29 cellular contexts compared by ENCODE assay signal in genomic region chr1:225888289-225888897, GRCh38. TPM values are rescaled to one million over a fixed set of nuclear protein-coding genes. Genes with fewer than 3 reads are reported as not detected.
A peak's percentile ranks its signal among the peaks of the same experiment; 100 is the strongest.
DNase-seq lines count a peak whose midpoint lies in the region; ATAC-seq and TF ChIP-seq lines count a peak whose summit lies in the region.
"Had no signal": no experiment of that assay in that cellular context is flagged by ENCODE, and none has a peak within 500 bp of the region (broad histone marks: within the 10 kb centered on the region; RNA-seq: fewer than 3 reads in every experiment).

No MANE protein-coding gene starts in this region.

- H3K27me3 ChIP-seq in colonic mucosa (no peaks in the 10 kb centered on the region), mucosa of rectum (ENCODE audit: control insufficient read depth in 2 of 2, insufficient read depth in 2 of 2, low read length in 2 of 2) (no peaks in the 10 kb centered on the region)
- H3K27me3 ChIP-seq: heart right ventricle, right atrium auricular region, stomach had no signal

- DNase-seq in Right ventricle myocardium superior = peak; percentile 29
- no peak for DNase-seq in left ventricle myocardium superior
- no peak for DNase-seq in colonic mucosa
- no peak for DNase-seq in A172 (ENCODE audit: low spot score)
- DNase-seq in stimulated activated CD4-positive, alpha-beta T cell treated with anti-CD3 and anti-CD28 coated beads, Interleukin-2, amount 100 ng/mL, for 24 hours = no peak
- no peak for DNase-seq in T-cell
- DNase-seq in NCI-H748 treated with DMSO at 0.1 percent for 48 hours (lab: John Stamatoyannopoulos, UW) = no peak
- DNase-seq: activated naive CD4-positive, alpha-beta T cell treated with anti-CD3 and anti-CD28 coated beads for 36 hours; activated T-cell treated with anti-CD3 and anti-CD28 coated beads, Interleukin-2, amount 50 U/mL, for 48 hours; anterior cingulate cortex; caudate nucleus; heart right ventricle; immature natural killer cell; Karpas-422; MV-4-11; NCI-H187; NCI-H526 treated with DMSO at 0.1 percent for 48 hours; occipital lobe; spleen; stimulated activated CD4-positive, alpha-beta T cell treated with anti-CD3 and anti-CD28 coated beads, Interleukin-4, amount 100 ng/mL, for 24 hours; stomach had no signal

- CTCF ChIA-PET in T-cell (lab: Charles Lee) = no interaction called here

- H3K9ac ChIP-seq in colonic mucosa (ENCODE audit: low read depth in 2 of 2, low read length in 2 of 2) (peak overlapping the region; percentile 68 to 93), mucosa of rectum (ENCODE audit: low read depth in 1 of 2, low read length in 2 of 2) (peak overlapping the region; percentile 61 to 94)

- H3K36me3 ChIP-seq in colonic mucosa = no peaks in the 10 kb centered on the region
- H3K36me3 ChIP-seq in mucosa of rectum (ENCODE audit: control insufficient read depth in 2 of 2, insufficient read depth in 2 of 2, low read length in 2 of 2) = peaks cover 0 to 2% of the 10 kb centered on the region in 2 donors
- H3K36me3 ChIP-seq: heart right ventricle, right atrium auricular region, spleen, stomach, tibial nerve had no signal

- peak overlapping the region in 1 of 3 donors; percentile 36 for H3K4me3 Mint-ChIP-seq in T-cell
- H3K4me3 Mint-ChIP-seq: activated naive CD4-positive, alpha-beta T cell treated with anti-CD3 and anti-CD28 coated beads for 36 hours; immature natural killer cell had no signal

- H3K27me3 Mint-ChIP-seq in T-cell = no peaks in the 10 kb centered on the region

- H3K4me3 ChIP-seq in colonic mucosa (peak overlapping the region; percentile 30), mucosa of rectum (ENCODE audit: low read length in 2 of 2) (peak overlapping the region; percentile 71 to 74)
- H3K4me3 ChIP-seq: heart right ventricle, right atrium auricular region, spleen, stomach, tibial nerve had no signal

- no peaks in the 10 kb centered on the region for H3K9me3 Mint-ChIP-seq in T-cell
- H3K9me3 Mint-ChIP-seq: activated naive CD4-positive, alpha-beta T cell treated with anti-CD3 and anti-CD28 coated beads for 36 hours; immature natural killer cell had no signal

- intact Hi-C loops in Right ventricle myocardium superior (cut with DNase I) = no loop called here
- intact Hi-C loops in left ventricle myocardium superior (cut with micrococcal nuclease) = no loop called here
- intact Hi-C loops in colonic mucosa (cut with DNase I) = no loop called here

- H3K36me3 Mint-ChIP-seq in T-cell = no peaks in the 10 kb centered on the region
- H3K36me3 Mint-ChIP-seq: immature natural killer cell had no signal

- peak overlapping the region in 1 of 2 donors; percentile 11 for H3K27ac Mint-ChIP-seq in T-cell
- H3K27ac Mint-ChIP-seq: activated naive CD4-positive, alpha-beta T cell treated with anti-CD3 and anti-CD28 coated beads for 36 hours; immature natural killer cell had no signal

- no peaks in the 10 kb centered on the region for H3K9me3 ChIP-seq in colonic mucosa
- H3K9me3 ChIP-seq in mucosa of rectum (ENCODE audit: control insufficient read depth in 2 of 2, low read length in 2 of 2) = no peaks in the 10 kb centered on the region
- H3K9me3 ChIP-seq: heart right ventricle, right atrium auricular region, spleen, stomach, tibial nerve had no signal

- peaks cover 5% of the 10 kb centered on the region for H3K4me1 ChIP-seq in colonic mucosa
- peaks cover 38% of the 10 kb centered on the region in 2 donors for H3K4me1 ChIP-seq in mucosa of rectum (ENCODE audit: control insufficient read depth in 2 of 2, insufficient read depth in 2 of 2, low read length in 2 of 2)

- POLR2A ChIA-PET in T-cell (lab: Charles Lee) = interaction anchor here in 1 of 2 donors (1.0 kb wide), 1 partner anchor 111 kb away, joined by 3 read pairs; the partner anchor contains the start of gene SRP9

- peaks cover 16 to 27% (median 27%) of the 10 kb centered on the region in 3 donors for H3K4me1 Mint-ChIP-seq in T-cell

- ATAC-seq in Right ventricle myocardium superior (ENCODE audit: poor library complexity) (no peak), left ventricle myocardium superior (no peak), T-cell (replicated peaks in 1 of 4) (no peak)

- no peak for TF ChIP-seq CTCF in colonic mucosa (IDR thresholded peaks at IDR 0.05)

- H3K27ac ChIP-seq in colonic mucosa (peak overlapping the region; percentile 89), mucosa of rectum (ENCODE audit: low read depth in 2 of 2, low read length in 2 of 2) (peak overlapping the region; percentile 89 to 95)
- H3K27ac ChIP-seq: epithelial cell of prostate, right atrium auricular region, spleen, tibial nerve had no signal

RNA-seq across cellular contexts. Expression of gene LEFTY1, which starts 0.6 kb away (rescaled TPM):
- total RNA-seq in Right ventricle myocardium superior (0.13 TPM), left ventricle myocardium superior (not detected), colonic mucosa (100 to 1,000 TPM; 201 to 211 TPM), T-cell (under 1 TPM; 0.23 to 0.63 (median 0.35) TPM)
- total RNA-seq in A172 (2014; rRNA removed; shearing (Covaris generic)) = not detected in 2 replicates
- total RNA-seq: activated CD8-positive, alpha-beta memory T cell treated with anti-CD3 and anti-CD28 coated beads for 36 hours; dermis microvascular lymphatic vessel endothelial cell; fibroblast of villous mesenchyme; Right ventricle myocardium inferior had no signal

RNA-seq across cellular contexts. Expression of gene TMEM63A, which starts 6.2 kb away (rescaled TPM):
- total RNA-seq in Right ventricle myocardium superior (37.0 TPM), left ventricle myocardium superior (30.7 TPM), colonic mucosa (100 to 1,000 TPM; 124 to 165 TPM), T-cell (100 to 1,000 TPM; 332 to 473 (median 390) TPM)
- total RNA-seq in A172 (2014; rRNA removed; shearing (Covaris generic)) = 7.8 and 8.2 TPM in 2 replicates

RNA-seq across cellular contexts. Expression of gene PYCR2, which starts 35.7 kb away (rescaled TPM):
- total RNA-seq in Right ventricle myocardium superior (60.3 TPM), left ventricle myocardium superior (62.3 TPM), colonic mucosa (10 to 100 TPM; 34.0 to 61.6 TPM), T-cell (100 to 1,000 TPM in 3 of 5 donors, 10 to 100 TPM in 2; 54.4 to 138 (median 126) TPM)
- 73.2 and 73.8 TPM in 2 replicates for total RNA-seq in A172 (2014; rRNA removed; shearing (Covaris generic))

RNA-seq across cellular contexts. Expression of gene LEFTY2, which starts 52.6 kb away (rescaled TPM):
- 0.24 TPM for total RNA-seq in Right ventricle myocardium superior
- 0.47 TPM for total RNA-seq in left ventricle myocardium superior
- total RNA-seq in colonic mucosa = under 1 TPM; 0.12 to 0.53 TPM
- not detected in 2 replicates for total RNA-seq in A172 (2014; rRNA removed; shearing (Covaris generic))
- total RNA-seq in T-cell = under 1 TPM in 1 of 5 donors, not detected in 4; 0.16 TPM
- total RNA-seq: activated CD8-positive, alpha-beta memory T cell treated with anti-CD3 and anti-CD28 coated beads for 36 hours; dermis microvascular lymphatic vessel endothelial cell; tibial nerve had no signal

Comparison
In these comparisons a context has a peak if more than half of its experiments do, and no peak if none do; other contexts are left out.
1. RNA of gene LEFTY1, which starts 0.6 kb away (total RNA-seq): 201 to 211 TPM in colonic mucosa; 0.23 to 0.63 TPM in T-cell, not detected in left ventricle myocardium superior (single experiment), 0.13 TPM in Right ventricle myocardium superior (single experiment) and not detected in A172; every median in the first group is over 100 times any median in the second.